ENCODE assay signal across 15 cellular contexts in the genomic region with DNA sequence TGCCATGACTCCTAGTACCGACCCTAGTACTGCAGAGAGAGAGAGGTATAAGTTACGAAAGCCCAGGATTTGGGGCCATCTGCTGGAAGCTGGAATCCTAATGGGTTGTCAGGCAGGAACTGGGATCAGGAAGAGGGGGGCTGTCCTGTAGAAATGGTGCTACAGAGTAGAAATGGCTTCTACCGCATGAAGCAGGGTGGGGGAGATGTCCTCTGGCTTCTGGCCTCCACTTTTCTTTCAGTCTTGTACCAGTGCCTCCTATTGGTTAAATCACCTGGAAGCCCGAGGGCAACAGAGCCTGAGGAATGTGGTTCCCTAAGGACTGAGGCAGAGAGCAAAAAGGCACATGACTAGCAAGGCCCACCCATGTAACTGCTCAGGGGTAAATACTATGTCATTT. TPM values are rescaled to one million over a fixed set of nuclear protein-coding genes. Genes with fewer than 3 reads are reported as not detected.
DNase-seq lines count a peak whose midpoint lies in the region; ATAC-seq, FAIRE-seq and TF ChIP-seq lines count a peak whose summit lies in the region.
"Had no signal": no experiment of that assay in that cellular context is flagged by ENCODE, and none has a peak within 500 bp of the region (broad histone marks: within the 10 kb centered on the region; RNA-seq: fewer than 3 reads in every experiment).

No MANE protein-coding gene starts in this region.

- H4K20me1 ChIP-seq in smooth muscle cell (ENCODE audit: low read depth) = no peaks in the 10 kb centered on the region
- H4K20me1 ChIP-seq: BLaER1 treated with 17β-estradiol and CSF1 and Interleukin-3, amounts not matched to agents 10 nM and 100 nM had no signal

- peak overlapping the region; percentile 5 for H2AFZ ChIP-seq in smooth muscle cell (ENCODE audit: low read depth)

- TF ChIP-seq CTCF in smooth muscle cell (IDR thresholded peaks at IDR 0.05; ENCODE audit: borderline replicate concordance, insufficient read depth, poor library complexity, severe bottlenecking) (no peak), kidney (IDR thresholded peaks at IDR 0.05; ENCODE audit: borderline replicate concordance, extremely low read depth, insufficient read depth) (no peak)

- H3K4me1 ChIP-seq in smooth muscle cell (ENCODE audit: low read depth) (no peaks in the 10 kb centered on the region), kidney (ENCODE audit: control insufficient read depth in 1 of 2, insufficient read depth in 1 of 2, low read depth in 1 of 2, low read length in 2 of 2) (no peaks in the 10 kb centered on the region)
- H3K4me1 ChIP-seq: Peyer's patch had no signal

- no peak overlapping the region for H3K4me2 ChIP-seq in smooth muscle cell
- H3K4me2 ChIP-seq: BLaER1 treated with 17β-estradiol and CSF1 and Interleukin-3, amounts not matched to agents 10 nM and 100 nM; KMS-11 had no signal

- WGBS in smooth muscle cell (ENCODE audit: low lambda C conversion rate) = 79% methylated on average over 4 of the region's 4 CpGs

- FAIRE-seq in kidney (lab: Jason Lieb, UNC) = no peak
- FAIRE-seq: GM18507 had no signal

- in situ Hi-C loops in SK-MEL-5 (cut with HindIII; ENCODE audit: low pct_unique_long_range_greater_than_20kb, low sequenced_read_pairs) = no loop called here

- H3K27me3 ChIP-seq in H7 (ENCODE audit: control insufficient read depth, insufficient read depth, low read length) (peaks cover 5% of the 10 kb centered on the region; the same call in 1 of the 2 replicates), smooth muscle cell (ENCODE audit: low read depth) (peaks cover 2% of the 10 kb centered on the region)
- H3K27me3 ChIP-seq: BLaER1 treated with 17β-estradiol and CSF1 and Interleukin-3, amounts not matched to agents 10 nM and 100 nM; Peyer's patch had no signal

- ATAC-seq in GM18498 (IDR thresholded peaks at IDR 0.05; ENCODE audit: unreplicated experiment) (no peak), HG03342 (IDR thresholded peaks at IDR 0.05; ENCODE audit: unreplicated experiment) (no peak)

- H3K9ac ChIP-seq in smooth muscle cell (ENCODE audit: low read depth) (no peak overlapping the region), kidney (ENCODE audit: low read length in 2 of 2) (no peak overlapping the region)
- H3K9ac ChIP-seq: BLaER1 treated with 17β-estradiol and CSF1 and Interleukin-3, amounts not matched to agents 10 nM and 100 nM; KMS-11 had no signal

- no peaks in the 10 kb centered on the region for H3F3A ChIP-seq in smooth muscle cell (ENCODE audit: low read depth)

- H3K4me3 ChIP-seq in H7 (ENCODE audit: insufficient read depth, low read depth, low read length) = no peak overlapping the region
- H3K4me3 ChIP-seq in smooth muscle cell = no peak overlapping the region
- no peak overlapping the region for H3K4me3 ChIP-seq in kidney (ENCODE audit: low read length in 2 of 2)
- H3K4me3 ChIP-seq: BLaER1 treated with 17β-estradiol and CSF1 and Interleukin-3, amounts not matched to agents 10 nM and 100 nM; Peyer's patch had no signal

- H3K79me2 ChIP-seq in smooth muscle cell (ENCODE audit: low read depth) = no peaks in the 10 kb centered on the region

- H3K36me3 ChIP-seq in H7 (replicated peaks; ENCODE audit: control insufficient read depth, insufficient read depth, low read length) (no peaks in the 10 kb centered on the region), smooth muscle cell (ENCODE audit: low read depth) (no peaks in the 10 kb centered on the region), kidney (ENCODE audit: control insufficient read depth in 1 of 2, insufficient read depth in 2 of 2, low read length in 2 of 2) (no peaks in the 10 kb centered on the region)
- H3K36me3 ChIP-seq: BLaER1 treated with 17β-estradiol and CSF1 and Interleukin-3, amounts not matched to agents 10 nM and 100 nM; Peyer's patch had no signal

- H3K9me3 ChIP-seq in smooth muscle cell (replicated peaks; ENCODE audit: low read depth) (no peaks in the 10 kb centered on the region), kidney (ENCODE audit: control insufficient read depth in 1 of 2, low read length in 2 of 2) (no peaks in the 10 kb centered on the region)
- H3K9me3 ChIP-seq: BLaER1 treated with 17β-estradiol and CSF1 and Interleukin-3, amounts not matched to agents 10 nM and 100 nM; Peyer's patch had no signal

- intact Hi-C loops in kidney (cut with DNase I) = no loop called here

- peak; percentile 26 for DNase-seq in H7
- peak; percentile 38 for DNase-seq in SK-MEL-5 (ENCODE audit: low read depth, low spot score)
- peak; percentile 65 for DNase-seq in islet precursor cell
- DNase-seq in smooth muscle cell (lab: John Stamatoyannopoulos, UW; ENCODE audit: unreplicated experiment) = no peak
- no peak for DNase-seq in kidney
- DNase-seq: MM.1S, NCI-H1105, NCI-H1694 treated with DMSO at 0.1 percent for 48 hours, Peyer's patch, Right ventricle myocardium superior had no signal

- H3K27ac ChIP-seq in smooth muscle cell (ENCODE audit: low read depth) (no peak overlapping the region), kidney (ENCODE audit: low read depth in 2 of 2, low read length in 2 of 2) (no peak overlapping the region)
- H3K27ac ChIP-seq: BLaER1 treated with 17β-estradiol and CSF1 and Interleukin-3, amounts not matched to agents 10 nM and 100 nM; KMS-11; Peyer's patch had no signal

RNA-seq across cellular contexts. Expression of gene MITF, which starts 20.4 kb away (rescaled TPM):
- total RNA-seq in H7 (2014; rRNA removed; shearing (Covaris generic)) = 0.21 and 0.30 TPM in 2 replicates
- 768 and 819 TPM in 2 replicates for total RNA-seq in SK-MEL-5 (2014; rRNA removed; shearing (Covaris generic))
- 248 and 324 TPM in 2 replicates for polyA plus RNA-seq in SK-MEL-5 (2015; cell fraction: cytosol; rRNA removed)
- polyA plus RNA-seq in SK-MEL-5 (2015; cell fraction: nucleus; rRNA removed) = 389 and 448 TPM in 2 replicates
- total RNA-seq in smooth muscle cell (2.3 and 3.5 TPM in 2 replicates), kidney (52.6 TPM)
- polyA plus RNA-seq in smooth muscle cell (3.1 and 3.6 TPM in 2 replicates), kidney (ENCODE audit: insufficient read depth, low read depth, low replicate concordance) (14.1 TPM)

Comparison
In these comparisons a context has a peak if more than half of its experiments do, and no peak if none do; other contexts are left out.
1. DNase-seq: peak in H7 (single experiment), SK-MEL-5 (single experiment) and islet precursor cell (single experiment); none in smooth muscle cell (single experiment) and kidney (single experiment).
2. RNA of gene MITF, which starts 20.4 kb away (total RNA-seq): 768 to 819 TPM in SK-MEL-5 and 52.6 TPM in kidney (single experiment); 2.3 to 3.5 TPM in smooth muscle cell and 0.21 to 0.30 TPM in H7; every median in the first group is over 10 times any median in the second.